ENCODE assay signal across 33 cellular contexts in genomic region chr11:118133816-118134215, GRCh38. TPM values are rescaled to one million over a fixed set of nuclear protein-coding genes. Genes with fewer than 3 reads are reported as not detected.
"Had no signal": no experiment of that assay in that cellular context is flagged by ENCODE, and none has a peak within 500 bp of the region (broad histone marks: within the 10 kb centered on the region; RNA-seq: fewer than 3 reads in every experiment).

No MANE protein-coding gene starts in this region.

- H3K36me3 ChIP-seq: ovary, right lobe of liver, stomach, thyroid gland had no signal

- DNase-seq: dermis blood vessel endothelial cell; effector memory CD4-positive, alpha-beta T cell; foreskin keratinocyte; glutamatergic neuron; mucosa of descending colon; naive B cell; nephron progenitor cell; occipital lobe; ovary; posterior cingulate gyrus; right lobe of liver; stimulated activated CD4-positive, alpha-beta T cell treated with anti-CD3 and anti-CD28 coated beads, Interleukin-2, amount 100 ng/mL, for 24 hours; stimulated activated CD4-positive, alpha-beta T cell treated with anti-CD3 and anti-CD28 coated beads, Interleukin-4, amount 100 ng/mL, for 24 hours; stimulated activated naive CD4-positive, alpha-beta T cell treated with Interleukin-2 at 50 U/mL for 16 hours; stomach; thyroid gland; trophoblast cell had no signal

- H3K27me3 ChIP-seq: ovary, right lobe of liver, thyroid gland had no signal

- FAIRE-seq: endothelial cell of umbilical vein, keratinocyte had no signal

- H3K27ac ChIP-seq: coronary artery, esophagus muscularis mucosa, foreskin keratinocyte, ovary, right lobe of liver, stomach, thyroid gland had no signal

- H3K9me3 ChIP-seq: esophagus muscularis mucosa, mucosa of descending colon, ovary, right lobe of liver, stomach, thyroid gland had no signal

- H3K4me3 ChIP-seq: coronary artery, esophagus muscularis mucosa, lung, mucosa of descending colon, ovary, right lobe of liver, stomach, thyroid gland had no signal

- H3K4me1 ChIP-seq: foreskin keratinocyte, right lobe of liver, stomach, thyroid gland had no signal

- ATAC-seq: foreskin keratinocyte; left lobe of liver; mucosa of descending colon; right lobe of liver; stimulated activated effector memory CD8-positive, alpha-beta T cell treated with anti-CD3 and anti-CD28 coated beads, Interleukin-12 subunit alpha, Interleukin-12 subunit beta, amount 100 ng/mL, for 72 hours had no signal

RNA-seq across cellular contexts. Expression of gene SCN4B, which starts 18.8 kb away (rescaled TPM):
- total RNA-seq: dermis blood vessel endothelial cell had no signal

RNA-seq across cellular contexts. Expression of gene SCN2B, which starts 42.6 kb away (rescaled TPM):
- total RNA-seq: endothelial cell of umbilical vein, left lobe of liver, pulmonary artery endothelial cell, right lobe of liver had no signal
- polyA plus RNA-seq: endothelial cell of umbilical vein had no signal

RNA-seq across cellular contexts. Expression of gene SMIM35, which starts 47.1 kb away (rescaled TPM):
- total RNA-seq: dermis blood vessel endothelial cell, endothelial cell of umbilical vein, epithelial cell of proximal tubule, esophagus muscularis mucosa, fibroblast of lung, foreskin keratinocyte, liver, mesothelial cell of epicardium, mucosa of descending colon, occipital lobe, ovary, pulmonary artery endothelial cell, right lobe of liver, skeletal muscle tissue, stomach, subcutaneous adipose tissue, temporal lobe, thyroid gland, urinary bladder had no signal
- polyA plus RNA-seq: endothelial cell of umbilical vein, fibroblast of lung, foreskin keratinocyte, keratinocyte had no signal

RNA-seq across cellular contexts. Expression of gene TMPRSS4, which starts 56.9 kb away (rescaled TPM):
- total RNA-seq: dermis blood vessel endothelial cell, endothelial cell of umbilical vein, fibroblast of lung, left lobe of liver, occipital lobe, pulmonary artery endothelial cell, skeletal muscle tissue had no signal
- polyA plus RNA-seq: endothelial cell of umbilical vein, fibroblast of lung, ovary had no signal
